ENCODE assay signal across 19 cellular contexts in genomic region chr12:131988054-131988796, GRCh38. TPM values are rescaled to one million over a fixed set of nuclear protein-coding genes. Genes with fewer than 3 reads are reported as not detected.
DNase-seq lines count a peak whose midpoint lies in the region; TF ChIP-seq lines count a peak whose summit lies in the region.
"Had no signal": no experiment of that assay in that cellular context is flagged by ENCODE, and none has a peak within 500 bp of the region (broad histone marks: within the 10 kb centered on the region; RNA-seq: fewer than 3 reads in every experiment).

No MANE protein-coding gene starts in this region.

- DNase-seq in endodermal cell (peak; percentile 82), mesendoderm (peak; percentile 89), NCI-H526 treated with DMSO at 0.1 percent for 48 hours (lab: John Stamatoyannopoulos, UW) (no peak), HK-2 (ENCODE audit: unreplicated experiment) (no peak), NCI-H774 (lab: John Stamatoyannopoulos, UW) (no peak), HCEC 1CT (no peak)
- DNase-seq: activated naive CD8-positive, alpha-beta T cell treated with anti-CD3 and anti-CD28 coated beads for 36 hours; activated T-cell treated with anti-CD3 and anti-CD28 coated beads, Interleukin-2, amount 50 U/mL, for 72 hours; brain microvascular endothelial cell; DMS79 treated with DMSO at 0.1 percent for 48 hours; foreskin keratinocyte; NCI-H2107; NCI-H526; occipital lobe; T-helper 1 cell had no signal

- H3K4me2 ChIP-seq in BLaER1 treated with 17β-estradiol and CSF1 and Interleukin-3, amounts not matched to agents 10 nM and 100 nM, result peak overlapping the region in 10 of 11 experiments; percentile 58 to 94 (median 83); a peak in 20 of 22 replicates
- no peak overlapping the region for H3K4me2 ChIP-seq in mesendoderm (ENCODE audit: low read length)

- peaks cover 67% of the 10 kb centered on the region for H3K36me3 Mint-ChIP-seq in endodermal cell (ENCODE audit: low read depth)

- no peak overlapping the region for H2BK15ac ChIP-seq in mesendoderm (replicated peaks; ENCODE audit: low read depth)

- peaks cover 37% of the 10 kb centered on the region for H3K4me1 Mint-ChIP-seq in endodermal cell
- H3K4me1 Mint-ChIP-seq: activated naive CD8-positive, alpha-beta T cell treated with anti-CD3 and anti-CD28 coated beads for 36 hours had no signal

- no peak overlapping the region for H3K23ac ChIP-seq in mesendoderm (ENCODE audit: low read length)

- H4K8ac ChIP-seq in mesendoderm (ENCODE audit: low read depth, low read length), result no peak overlapping the region

- H2BK120ac ChIP-seq in mesendoderm (ENCODE audit: low read depth, low read length), result no peak overlapping the region

- WGBS in endodermal cell (ENCODE audit: insufficient coverage in 1 of 2, insufficient read length in 1 of 2), 2 experiments, result 91 to 92% methylated on average over 8 of the region's 8 CpGs
- no CpG with 5 or more reads among the region's 8 CpGs for WGBS in mesendoderm (ENCODE audit: extremely low coverage, insufficient coverage, low lambda C conversion rate)

- no peak overlapping the region for H4K5ac ChIP-seq in mesendoderm (ENCODE audit: low read length)

- H3K9me3 ChIP-seq in BLaER1 treated with 17β-estradiol and CSF1 and Interleukin-3, amounts not matched to agents 10 nM and 100 nM (replicated peaks in 1 of 11), result no peaks in the 10 kb centered on the region
- H3K9me3 ChIP-seq in HUES6 (ENCODE audit: control insufficient read depth, insufficient read depth, low read depth, low read length), result no peaks in the 10 kb centered on the region
- H3K9me3 ChIP-seq in endodermal cell (ENCODE audit: control insufficient read depth, low read length), result no peaks in the 10 kb centered on the region

- peak overlapping the region; percentile 54 for H2BK5ac ChIP-seq in mesendoderm (ENCODE audit: low read length)

- peak overlapping the region; percentile 77 for H3K27ac Mint-ChIP-seq in endodermal cell
- H3K27ac Mint-ChIP-seq: dendritic cell treated with granulocyte-macrophage colony-stimulating factor and Interleukin-4, amounts not matched to agents 40 ng/mL and 50 ng/mL, for 4 days had no signal

- H3K9me3 Mint-ChIP-seq in endodermal cell, result no peaks in the 10 kb centered on the region
- H3K9me3 Mint-ChIP-seq: activated naive CD8-positive, alpha-beta T cell treated with anti-CD3 and anti-CD28 coated beads for 36 hours; activated T-cell treated with anti-CD3 and anti-CD28 coated beads, Interleukin-2, amount 50 U/mL, for 72 hours; dendritic cell treated with granulocyte-macrophage colony-stimulating factor and Interleukin-4, amounts not matched to agents 40 ng/mL and 50 ng/mL, for 4 days had no signal

- no peak overlapping the region for H3K4me3 Mint-ChIP-seq in endodermal cell
- H3K4me3 Mint-ChIP-seq: activated naive CD8-positive, alpha-beta T cell treated with anti-CD3 and anti-CD28 coated beads for 36 hours; activated T-cell treated with anti-CD3 and anti-CD28 coated beads, Interleukin-2, amount 50 U/mL, for 72 hours; dendritic cell treated with granulocyte-macrophage colony-stimulating factor and Interleukin-4, amounts not matched to agents 40 ng/mL and 50 ng/mL, for 4 days had no signal

- peak overlapping the region in 7 of 11 experiments; percentile 38 to 89 (median 83); a peak in 15 of 22 replicates for H3K27ac ChIP-seq in BLaER1 treated with 17β-estradiol and CSF1 and Interleukin-3, amounts not matched to agents 10 nM and 100 nM
- H3K27ac ChIP-seq in HUES6 (ENCODE audit: low read depth, low read length), result peak overlapping the region; percentile 39; the same call in 1 of the 2 replicates
- no peak overlapping the region for H3K27ac ChIP-seq in endodermal cell (ENCODE audit: low read depth, low read length)
- peak overlapping the region; percentile 71 for H3K27ac ChIP-seq in mesendoderm (ENCODE audit: low read depth, low read length)
- H3K27ac ChIP-seq: brain microvascular endothelial cell, epithelial cell of prostate, foreskin keratinocyte had no signal

- H3K27me3 Mint-ChIP-seq in endodermal cell (ENCODE audit: insufficient read depth), result no peaks in the 10 kb centered on the region
- H3K27me3 Mint-ChIP-seq: activated naive CD8-positive, alpha-beta T cell treated with anti-CD3 and anti-CD28 coated beads for 36 hours; dendritic cell treated with granulocyte-macrophage colony-stimulating factor and Interleukin-4, amounts not matched to agents 40 ng/mL and 50 ng/mL, for 4 days had no signal

- H3K36me3 ChIP-seq in BLaER1 treated with 17β-estradiol and CSF1 and Interleukin-3, amounts not matched to agents 10 nM and 100 nM, result peaks cover 54 to 85% (median 75%) of the 10 kb centered on the region in 11 experiments
- H3K36me3 ChIP-seq in HUES6 (ENCODE audit: control insufficient read depth, insufficient read depth, low read length) (peaks cover 72% of the 10 kb centered on the region), endodermal cell (ENCODE audit: control insufficient read depth, insufficient read depth, low read length) (peaks cover 75% of the 10 kb centered on the region), mesendoderm (ENCODE audit: control insufficient read depth, insufficient read depth, low read length) (peaks cover 10% of the 10 kb centered on the region)

- no peak overlapping the region for H2AK5ac ChIP-seq in mesendoderm (ENCODE audit: low read length)

- no peaks in the 10 kb centered on the region for H3K79me1 ChIP-seq in mesendoderm (ENCODE audit: low read length)

- H3K4ac ChIP-seq in mesendoderm (ENCODE audit: low read depth, low read length), result no peak overlapping the region

- no peak overlapping the region; a peak in 1 of 20 replicates for H3K4me3 ChIP-seq in BLaER1 treated with 17β-estradiol and CSF1 and Interleukin-3, amounts not matched to agents 10 nM and 100 nM
- H3K4me3 ChIP-seq in HUES6 (ENCODE audit: low read depth, low read length), result no peak overlapping the region
- no peak overlapping the region for H3K4me3 ChIP-seq in endodermal cell (ENCODE audit: low read length)
- H3K4me3 ChIP-seq in mesendoderm (ENCODE audit: low read length), result no peak overlapping the region

- H4K20me1 ChIP-seq in BLaER1 treated with 17β-estradiol and CSF1 and Interleukin-3, amounts not matched to agents 10 nM and 100 nM, result peaks cover 5 to 69% (median 28%) of the 10 kb centered on the region in 11 experiments; a peak in 16 of 22 replicates

- no peaks in the 10 kb centered on the region for H3K79me2 ChIP-seq in mesendoderm (ENCODE audit: control insufficient read depth, insufficient read depth, low read length)

- H3K4me1 ChIP-seq in BLaER1 treated with 17β-estradiol and CSF1 and Interleukin-3, amounts not matched to agents 10 nM and 100 nM, result peaks cover 68 to 95% (median 93%) of the 10 kb centered on the region in 10 experiments
- H3K4me1 ChIP-seq in HUES6 (ENCODE audit: control insufficient read depth, insufficient read depth, low read length), result peaks cover 52% of the 10 kb centered on the region
- H3K4me1 ChIP-seq in endodermal cell (ENCODE audit: control insufficient read depth, insufficient read depth, low read length), result peaks cover 17% of the 10 kb centered on the region
- H3K4me1 ChIP-seq in mesendoderm (ENCODE audit: control insufficient read depth, low read depth, low read length), result peaks cover 14% of the 10 kb centered on the region
- H3K4me1 ChIP-seq: foreskin keratinocyte had no signal

- peak overlapping the region; percentile 43 for H3K56ac ChIP-seq in mesendoderm (ENCODE audit: low read length)

- no peak overlapping the region for H3K18ac ChIP-seq in mesendoderm (ENCODE audit: low read length)

- peak overlapping the region in 6 of 11 experiments; percentile 32 to 79 (median 49); a peak in 14 of 22 replicates for H3K9ac ChIP-seq in BLaER1 treated with 17β-estradiol and CSF1 and Interleukin-3, amounts not matched to agents 10 nM and 100 nM
- H3K9ac ChIP-seq in HUES6 (ENCODE audit: low read length), result peak overlapping the region; percentile 23
- no peak overlapping the region for H3K9ac ChIP-seq in endodermal cell (ENCODE audit: extremely low read depth, low read length, poor library complexity, severe bottlenecking)
- peak overlapping the region; percentile 23 for H3K9ac ChIP-seq in mesendoderm (ENCODE audit: low read length)

- H3K27me3 ChIP-seq in BLaER1 treated with 17β-estradiol and CSF1 and Interleukin-3, amounts not matched to agents 10 nM and 100 nM, result no peaks in the 10 kb centered on the region
- H3K27me3 ChIP-seq in HUES6 (ENCODE audit: control insufficient read depth, insufficient read depth, low read length) (no peaks in the 10 kb centered on the region), endodermal cell (ENCODE audit: control insufficient read depth, insufficient read depth, low read length, poor library complexity, severe bottlenecking) (no peaks in the 10 kb centered on the region), mesendoderm (ENCODE audit: insufficient read depth, low read length, poor library complexity) (no peaks in the 10 kb centered on the region)
- H3K27me3 ChIP-seq: brain microvascular endothelial cell, foreskin keratinocyte had no signal

- no peak for TF ChIP-seq CTCF in endodermal cell (conservative IDR thresholded peaks at IDR 0.05)

RNA-seq across cellular contexts. Expression of gene EP400, which starts 38.5 kb away (rescaled TPM):
- 10 to 100 TPM; 64.7 to 78.3 TPM for total RNA-seq in endodermal cell
- 42.4 TPM for polyA plus RNA-seq in endodermal cell (2013, experiment 1 of 2)
- polyA plus RNA-seq in endodermal cell (2013, experiment 2 of 2), result 40.7 TPM
- polyA plus RNA-seq in mesendoderm (2013, experiment 1 of 2), result 17.2 TPM
- 15.3 TPM for polyA plus RNA-seq in mesendoderm (2013, experiment 2 of 2)

RNA-seq across cellular contexts. Expression of gene PUS1, which starts 59.1 kb away (rescaled TPM):
- total RNA-seq in endodermal cell, result 10 to 100 TPM; 37.3 to 56.7 TPM
- 20.6 TPM for polyA plus RNA-seq in endodermal cell (2013, experiment 1 of 2)
- polyA plus RNA-seq in endodermal cell (2013, experiment 2 of 2), result 15.2 TPM
- polyA plus RNA-seq in mesendoderm (2013, experiment 1 of 2), result 46.5 TPM
- 46.4 TPM for polyA plus RNA-seq in mesendoderm (2013, experiment 2 of 2)

Comparison
In these comparisons a context has a peak if more than half of its experiments do, and no peak if none do; other contexts are left out.
1. DNase-seq: peak in endodermal cell (single experiment) and mesendoderm (single experiment); none in NCI-H526 treated with DMSO at 0.1 percent for 48 hours (single experiment), HK-2 (single experiment), NCI-H774 (single experiment) and HCEC 1CT (single experiment).